Comparison of ENCODE assay signal across 11 cellular contexts in the genomic region with DNA sequence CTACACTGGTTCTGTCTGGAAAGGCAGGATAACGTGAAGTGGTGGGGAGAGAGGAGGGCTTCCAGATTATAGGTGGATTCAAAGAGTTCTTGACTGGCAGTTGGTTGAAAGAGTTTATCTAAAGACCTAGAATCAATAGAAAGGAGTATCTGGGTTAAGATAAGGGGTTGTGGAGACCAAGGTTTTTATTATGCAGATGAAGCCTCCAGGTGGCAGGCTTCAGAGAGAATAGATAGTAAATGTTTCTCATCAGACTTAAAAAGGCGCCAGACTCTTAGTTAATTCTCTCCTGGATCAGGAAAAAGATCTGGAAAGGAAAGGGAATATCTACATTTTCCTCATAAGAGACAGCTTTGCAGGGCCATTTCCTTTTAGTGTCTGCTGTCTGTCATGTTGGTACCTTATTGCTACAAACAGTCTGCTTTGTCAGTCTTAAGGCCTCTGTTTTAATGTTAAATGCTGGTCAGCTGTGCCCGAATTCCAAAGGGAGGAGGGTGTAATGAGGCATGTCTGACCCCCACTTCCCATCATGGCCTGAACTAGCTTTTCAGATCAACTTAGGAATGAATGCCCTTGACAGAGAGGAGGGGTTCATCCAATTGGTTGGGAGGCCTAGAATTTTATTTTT.
"Had no signal": no experiment of that assay in that cellular context is flagged by ENCODE, and none has a peak within 500 bp of the region (broad histone marks: within the 10 kb centered on the region; RNA-seq: fewer than 3 reads in every experiment).

No MANE protein-coding gene starts in this region.

- H3K4me3 Mint-ChIP-seq: activated CD8-positive, alpha-beta T cell treated with anti-CD3 and anti-CD28 coated beads for 36 hours; activated naive CD8-positive, alpha-beta T cell treated with anti-CD3 and anti-CD28 coated beads, Interleukin-2, amount 50 U/mL, for 24 hours; natural killer cell treated with Interleukin-12 subunit alpha and Interleukin-12 subunit beta and Interleukin-15 and Interleukin-18, amount 100 ng/mL, for 72 hours; stimulated activated naive CD8-positive, alpha-beta T cell treated with anti-CD3 and anti-CD28 coated beads, Interleukin-15, Interleukin-2, amounts not matched to agents 100 ng/mL and 50 ng/mL, for 24 hours; T-cell had no signal

- H3K4me1 ChIP-seq: sigmoid colon, upper lobe of right lung had no signal

- H3K27ac Mint-ChIP-seq: activated CD8-positive, alpha-beta T cell treated with anti-CD3 and anti-CD28 coated beads for 36 hours; activated naive CD8-positive, alpha-beta T cell treated with anti-CD3 and anti-CD28 coated beads, Interleukin-2, amount 50 U/mL, for 24 hours; natural killer cell treated with Interleukin-12 subunit alpha and Interleukin-12 subunit beta and Interleukin-15 and Interleukin-18, amount 100 ng/mL, for 72 hours; stimulated activated naive CD8-positive, alpha-beta T cell treated with anti-CD3 and anti-CD28 coated beads, Interleukin-15, Interleukin-2, amounts not matched to agents 100 ng/mL and 50 ng/mL, for 24 hours; T-cell had no signal

- H3K27ac ChIP-seq: cardiac muscle cell, sigmoid colon, upper lobe of right lung had no signal

- DNase-seq: activated CD8-positive, alpha-beta memory T cell treated with anti-CD3 and anti-CD28 coated beads, Interleukin-2, amount 50 U/mL, for 4 hours; activated CD8-positive, alpha-beta T cell treated with anti-CD3 and anti-CD28 coated beads for 36 hours; activated naive CD8-positive, alpha-beta T cell treated with anti-CD3 and anti-CD28 coated beads, Interleukin-2, amount 50 U/mL, for 24 hours; sigmoid colon; stimulated activated CD4-positive, alpha-beta T cell treated with anti-CD3 and anti-CD28 coated beads, Interleukin-12 subunit alpha, Interleukin-12 subunit beta, amount 100 ng/mL, for 4 hours; T-cell; T1000; upper lobe of right lung had no signal

- H3K4me1 Mint-ChIP-seq: activated naive CD8-positive, alpha-beta T cell treated with anti-CD3 and anti-CD28 coated beads, Interleukin-2, amount 50 U/mL, for 24 hours had no signal

- H3K4me3 ChIP-seq: cardiac muscle cell, sigmoid colon, upper lobe of right lung had no signal

- H3K27me3 ChIP-seq: cardiac muscle cell, sigmoid colon, upper lobe of right lung had no signal

- H3K9me3 ChIP-seq: sigmoid colon, upper lobe of right lung had no signal

- H3K36me3 ChIP-seq: cardiac muscle cell, sigmoid colon, upper lobe of right lung had no signal

- H3K9me3 Mint-ChIP-seq: activated CD8-positive, alpha-beta T cell treated with anti-CD3 and anti-CD28 coated beads for 36 hours; natural killer cell treated with Interleukin-12 subunit alpha and Interleukin-12 subunit beta and Interleukin-15 and Interleukin-18, amount 100 ng/mL, for 72 hours; T-cell had no signal

- H3K27me3 Mint-ChIP-seq: activated CD8-positive, alpha-beta T cell treated with anti-CD3 and anti-CD28 coated beads for 36 hours; activated naive CD8-positive, alpha-beta T cell treated with anti-CD3 and anti-CD28 coated beads, Interleukin-2, amount 50 U/mL, for 24 hours; stimulated activated naive CD8-positive, alpha-beta T cell treated with anti-CD3 and anti-CD28 coated beads, Interleukin-15, Interleukin-2, amounts not matched to agents 100 ng/mL and 50 ng/mL, for 24 hours; T-cell had no signal

- H3K36me3 Mint-ChIP-seq: natural killer cell treated with Interleukin-12 subunit alpha and Interleukin-12 subunit beta and Interleukin-15 and Interleukin-18, amount 100 ng/mL, for 72 hours; T-cell had no signal
